Comparison of ENCODE assay signal across 11 cellular contexts in genomic region chr18:21306368-21306767, GRCh38.
DNase-seq lines count a peak whose midpoint lies in the region; ATAC-seq and TF ChIP-seq lines count a peak whose summit lies in the region.
"Had no signal": no experiment of that assay in that cellular context is flagged by ENCODE, and none has a peak within 500 bp of the region (broad histone marks: within the 10 kb centered on the region; RNA-seq: fewer than 3 reads in every experiment).

No MANE protein-coding gene starts in this region.

- peak; percentile 52 for ATAC-seq in Right ventricle myocardium inferior
- no peak for ATAC-seq in right cardiac atrium
- ATAC-seq: CD8-positive, alpha-beta T cell had no signal

- no peak overlapping the region for H3K4me3 ChIP-seq in right cardiac atrium (ENCODE audit: low read length)
- H3K4me3 ChIP-seq in fibroblast of pulmonary artery (replicated peaks; ENCODE audit: low read depth, low read length) = no peak overlapping the region
- H3K4me3 ChIP-seq in mesodermal cell (ENCODE audit: extremely low read depth, insufficient read depth, low read length, poor library complexity, severe bottlenecking) = no peak overlapping the region
- H3K4me3 ChIP-seq: HAP-1 had no signal

- H3K27me3 ChIP-seq in right cardiac atrium (ENCODE audit: control insufficient read depth, insufficient read depth) = no peaks in the 10 kb centered on the region

- WGBS in right cardiac atrium = 25% methylated on average over 2 of the region's 2 CpGs
- WGBS in mesodermal cell (ENCODE audit: insufficient coverage in 2 of 2), 2 experiments = 100% methylated on average over 1 of the region's 2 CpGs; no CpG with 5 or more reads in 1 of the 2 experiments

- no peak for TF ChIP-seq CTCF in fibroblast of pulmonary artery (IDR thresholded peaks at IDR 0.05; ENCODE audit: low read length, missing control alignments)

- no peaks in the 10 kb centered on the region for H3K9me3 ChIP-seq in right cardiac atrium (ENCODE audit: control insufficient read depth, low read length)
- no peaks in the 10 kb centered on the region for H3K9me3 ChIP-seq in mesodermal cell (ENCODE audit: control insufficient read depth, low read length)
- H3K9me3 ChIP-seq: HAP-1 had no signal

- H3K4me1 ChIP-seq in right cardiac atrium (ENCODE audit: control insufficient read depth, insufficient read depth, low read length) = no peaks in the 10 kb centered on the region
- peaks cover 52% of the 10 kb centered on the region for H3K4me1 ChIP-seq in mesodermal cell (ENCODE audit: control insufficient read depth, insufficient read depth, low read length, poor library complexity, severe bottlenecking)

- no peak for DNase-seq in Right ventricle myocardium inferior (ENCODE audit: missing footprints)
- no peak for DNase-seq in right cardiac atrium
- peak; percentile 6 for DNase-seq in fibroblast of pulmonary artery (ENCODE audit: low read depth)
- no peak for DNase-seq in COR-L47 (lab: John Stamatoyannopoulos, UW)
- no peak for DNase-seq in cerebellar nuclear complex (lab: John Stamatoyannopoulos, UW)
- DNase-seq in head of caudate nucleus = no peak
- DNase-seq: CD8-positive, alpha-beta T cell; DMS 273 treated with DMSO at 0.1 percent for 48 hours had no signal

- intact Hi-C loops in Right ventricle myocardium inferior (cut with DNase I) = no loop called here
- intact Hi-C loops in right cardiac atrium (cut with DNase I) = loop anchor here in 1 of 4 donors (10.0 kb wide), 2 partner anchors 58 to 62 kb away; partner anchors contain the start of gene GREB1L
- intact Hi-C loops in head of caudate nucleus (cut with DNase I) = no loop called here

- H3K27ac ChIP-seq in right cardiac atrium (ENCODE audit: low read length) (no peak overlapping the region), mesodermal cell (ENCODE audit: low read depth, low read length, severe bottlenecking) (peak overlapping the region; percentile 17)
- H3K27ac ChIP-seq: 22Rv1 had no signal

- no peaks in the 10 kb centered on the region for H3K36me3 ChIP-seq in mesodermal cell (ENCODE audit: control insufficient read depth, insufficient read depth, low read length)
- H3K36me3 ChIP-seq: HAP-1 had no signal
